ENCODE assay signal across 2 cellular contexts in the genomic region with DNA sequence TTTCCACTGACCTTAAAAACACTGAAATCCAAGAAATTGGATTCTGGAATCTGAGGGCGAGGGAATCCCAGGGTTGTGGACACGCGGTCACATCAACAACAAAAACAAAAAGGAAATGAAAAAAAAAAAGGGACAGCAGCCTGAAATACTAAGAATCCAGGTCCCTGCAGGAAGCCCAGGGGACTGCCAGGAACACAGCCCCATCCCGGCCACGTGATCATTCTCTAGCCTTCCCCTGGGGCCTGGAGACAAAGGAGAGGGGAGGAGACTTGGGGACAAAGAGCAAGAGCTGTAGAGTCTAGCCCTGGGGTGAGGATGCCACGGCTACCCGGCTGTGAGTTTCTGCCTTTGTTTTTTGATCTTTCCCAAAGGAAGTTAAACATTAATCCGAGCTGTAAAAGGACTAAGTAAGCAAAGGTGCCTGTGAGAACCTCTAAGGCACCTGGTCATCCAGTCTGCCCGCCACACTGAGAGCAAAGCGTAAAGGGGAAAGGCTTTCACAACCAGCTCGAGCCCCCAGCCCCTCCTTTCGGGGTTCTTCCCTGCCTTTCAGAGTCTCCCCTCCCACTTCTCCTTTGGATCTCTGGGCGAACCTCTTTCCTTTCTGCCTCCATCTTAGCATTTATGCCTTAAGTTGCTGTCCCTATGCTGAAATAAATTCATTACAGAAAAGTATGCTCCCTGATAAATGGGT.
TF ChIP-seq lines count a peak whose summit lies in the region.

No MANE protein-coding gene starts in this region.

TF ChIP-seq in A549, 52 proteins besides CTCF, POLR2A, EP300 and RAD21:
- TF ChIP-seq, protein P1, sequence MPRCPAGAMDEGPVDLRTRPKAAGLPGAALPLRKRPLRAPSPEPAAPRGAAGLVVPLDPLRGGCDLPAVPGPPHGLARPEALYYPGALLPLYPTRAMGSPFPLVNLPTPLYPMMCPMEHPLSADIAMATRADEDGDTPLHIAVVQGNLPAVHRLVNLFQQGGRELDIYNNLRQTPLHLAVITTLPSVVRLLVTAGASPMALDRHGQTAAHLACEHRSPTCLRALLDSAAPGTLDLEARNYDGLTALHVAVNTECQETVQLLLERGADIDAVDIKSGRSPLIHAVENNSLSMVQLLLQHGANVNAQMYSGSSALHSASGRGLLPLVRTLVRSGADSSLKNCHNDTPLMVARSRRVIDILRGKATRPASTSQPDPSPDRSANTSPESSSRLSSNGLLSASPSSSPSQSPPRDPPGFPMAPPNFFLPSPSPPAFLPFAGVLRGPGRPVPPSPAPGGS (IDR thresholded peaks at IDR 0.05) = peak; percentile 66; the same call in 2 of the 3 replicates
- TF ChIP-seq CHD2 (IDR thresholded peaks at IDR 0.05; ENCODE audit: low read length, partially characterized antibody) (no peak), GATA3 (IDR thresholded peaks at IDR 0.05; ENCODE audit: borderline replicate concordance) (no peak), HEYL (CRISPR knock-in tag; IDR thresholded peaks at IDR 0.05) (no peak), CEBPB (IDR thresholded peaks at IDR 0.05) (peak in 1 of 2 experiments; percentile 3; a peak in 1 of 4 replicates), KDM5A (IDR thresholded peaks at IDR 0.05) (no peak), EHMT2 (IDR thresholded peaks at IDR 0.05; ENCODE audit: low read depth) (no peak), REST (IDR thresholded peaks at IDR 0.05) (peak; percentile 74), ATOH8 (CRISPR knock-in tag; IDR thresholded peaks at IDR 0.05; ENCODE audit: low read depth) (no peak), ZC3H11A (IDR thresholded peaks at IDR 0.05) (no peak), ZSCAN20 (CRISPR knock-in tag; IDR thresholded peaks at IDR 0.05) (no peak), MAFK (IDR thresholded peaks at IDR 0.05; ENCODE audit: partially characterized antibody) (peak; percentile 29), KDM1A (IDR thresholded peaks at IDR 0.05; ENCODE audit: low read depth) (no peak), CHD4 (IDR thresholded peaks at IDR 0.05; ENCODE audit: borderline replicate concordance) (no peak), MYC (IDR thresholded peaks at IDR 0.05; ENCODE audit: borderline replicate concordance, low read length) (peak; percentile 83), EHF (CRISPR knock-in tag; IDR thresholded peaks at IDR 0.05) (no peak), HDAC2 (IDR thresholded peaks at IDR 0.05) (no peak), BHLHE40 (IDR thresholded peaks at IDR 0.05; ENCODE audit: low read depth, low read length) (no peak), JUN (IDR thresholded peaks at IDR 0.05) (peak; percentile 65 to 84; a peak in 3 of 5 replicates), RARB (CRISPR knock-in tag; IDR thresholded peaks at IDR 0.05) (no peak), RFX5 (IDR thresholded peaks at IDR 0.05) (0 out of 2 replicates have a peak, but pooled peaks have one; percentile 43), ZFP36 (IDR thresholded peaks at IDR 0.05; ENCODE audit: borderline replicate concordance, partially characterized antibody) (no peak)
- TF ChIP-seq, protein P2, sequence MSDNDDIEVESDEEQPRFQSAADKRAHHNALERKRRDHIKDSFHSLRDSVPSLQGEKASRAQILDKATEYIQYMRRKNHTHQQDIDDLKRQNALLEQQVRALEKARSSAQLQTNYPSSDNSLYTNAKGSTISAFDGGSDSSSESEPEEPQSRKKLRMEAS (IDR thresholded peaks at IDR 0.05) = peak; percentile 85
- TF ChIP-seq, protein P3, sequence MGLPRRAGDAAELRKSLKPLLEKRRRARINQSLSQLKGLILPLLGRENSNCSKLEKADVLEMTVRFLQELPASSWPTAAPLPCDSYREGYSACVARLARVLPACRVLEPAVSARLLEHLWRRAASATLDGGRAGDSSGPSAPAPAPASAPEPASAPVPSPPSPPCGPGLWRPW (IDR thresholded peaks at IDR 0.05) = no peak
- TF ChIP-seq, protein P4, sequence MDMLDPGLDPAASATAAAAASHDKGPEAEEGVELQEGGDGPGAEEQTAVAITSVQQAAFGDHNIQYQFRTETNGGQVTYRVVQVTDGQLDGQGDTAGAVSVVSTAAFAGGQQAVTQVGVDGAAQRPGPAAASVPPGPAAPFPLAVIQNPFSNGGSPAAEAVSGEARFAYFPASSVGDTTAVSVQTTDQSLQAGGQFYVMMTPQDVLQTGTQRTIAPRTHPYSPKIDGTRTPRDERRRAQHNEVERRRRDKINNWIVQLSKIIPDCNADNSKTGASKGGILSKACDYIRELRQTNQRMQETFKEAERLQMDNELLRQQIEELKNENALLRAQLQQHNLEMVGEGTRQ (IDR thresholded peaks at IDR 0.05) = peak; percentile 96
TF ChIP-seq in A549: peak in this region for 9.

TF ChIP-seq in IMR-90, 13 proteins besides CTCF, POLR2A, EP300 and RAD21:
- TF ChIP-seq RFX5 (IDR thresholded peaks at IDR 0.05; ENCODE audit: low read depth, low read length) = no peak
- TF ChIP-seq, protein P4 (IDR thresholded peaks at IDR 0.05; ENCODE audit: low read depth, low read length) = peak; percentile 80
